In genomic region chr12:93484315-93484981, GRCh38 we compare ENCODE assay signal across 19 cellular contexts. TPM values are rescaled to one million over a fixed set of nuclear protein-coding genes. Genes with fewer than 3 reads are reported as not detected.
A peak's percentile ranks its signal among the peaks of the same experiment; 100 is the strongest.
DNase-seq lines count a peak whose midpoint lies in the region; ATAC-seq, FAIRE-seq and TF ChIP-seq lines count a peak whose summit lies in the region.
"Had no signal": no experiment of that assay in that cellular context is flagged by ENCODE, and none has a peak within 500 bp of the region (broad histone marks: within the 10 kb centered on the region; RNA-seq: fewer than 3 reads in every experiment).

No MANE protein-coding gene starts in this region.

- H4K12ac ChIP-seq in trophoblast cell (ENCODE audit: low read depth, low read length) = no peak overlapping the region

- FAIRE-seq in H54 (lab: Jason Lieb, UNC) = peak; percentile 77

- no peak overlapping the region for H3K9ac ChIP-seq in trophoblast cell (ENCODE audit: low read length)

- H3K4me2 ChIP-seq in trophoblast cell (ENCODE audit: low read length) = no peak overlapping the region
- H3K4me2 ChIP-seq: hepatocyte had no signal

- no peak for DNase-seq in H54 (ENCODE audit: insufficient read length, low spot score)
- no peak for DNase-seq in Panc1 (ENCODE audit: low read depth, low spot score)
- peak; percentile 71 to 77 for DNase-seq in trophoblast cell
- DNase-seq in NCI-H146 (lab: John Stamatoyannopoulos, UW) = no peak
- no peak for DNase-seq in GF-D8 (lab: John Stamatoyannopoulos, UW)
- no peak for DNase-seq in NCI-H1092 treated with DMSO at 0.1 percent for 48 hours (lab: John Stamatoyannopoulos, UW)
- DNase-seq: mucosa of descending colon; NCI-H1092; NCI-H774; occipital lobe; stimulated activated CD4-positive, alpha-beta T cell treated with anti-CD3 and anti-CD28 coated beads, Interleukin-4, amount 100 ng/mL, for 24 hours; stimulated activated CD8-positive, alpha-beta memory T cell treated with anti-CD3 and anti-CD28 coated beads, Interleukin-4, amount 100 ng/mL, for 48 hours; SW 1271; testis had no signal

- no peak for TF ChIP-seq CTCF in Panc1 (IDR thresholded peaks at IDR 0.05)

- H3K14ac ChIP-seq in trophoblast cell (ENCODE audit: low read length) = no peak overlapping the region

- intact Hi-C loops in Panc1 (cut with micrococcal nuclease; ENCODE audit: unreplicated experiment) = no loop called here

- H3K4me1 ChIP-seq in Panc1 (ENCODE audit: control insufficient read depth, insufficient read depth, low read length) (no peaks in the 10 kb centered on the region; the same call in 1 of the 2 replicates), trophoblast cell (ENCODE audit: control insufficient read depth in 1 of 2, insufficient read depth in 2 of 2, low read length in 2 of 2) (no peaks in the 10 kb centered on the region)
- H3K4me1 ChIP-seq: testis had no signal

- no peak overlapping the region for H3K18ac ChIP-seq in trophoblast cell (ENCODE audit: low read length)

- H2BK12ac ChIP-seq in trophoblast cell (ENCODE audit: low read length) = no peak overlapping the region

- BruUV-seq in Panc1 (replicated peaks; lab: Mats Ljungman, UMichigan) = no TSS peak

- H2BK5ac ChIP-seq in trophoblast cell (ENCODE audit: low read depth, low read length, poor library complexity) = no peak overlapping the region

- no peaks in the 10 kb centered on the region for H3K9me3 ChIP-seq in Panc1 (ENCODE audit: control insufficient read depth, insufficient read depth, low read depth, low read length)
- H3K9me3 ChIP-seq in trophoblast cell (ENCODE audit: insufficient read depth, low read depth, low read length) = no peaks in the 10 kb centered on the region
- H3K9me3 ChIP-seq: mucosa of descending colon, testis had no signal

- H3K4ac ChIP-seq in trophoblast cell (ENCODE audit: low read depth, low read length) = no peak overlapping the region

- H3K79me2 ChIP-seq in trophoblast cell (ENCODE audit: control insufficient read depth, insufficient read depth, low read length, poor library complexity) = no peaks in the 10 kb centered on the region

- POLR2A ChIA-PET in Panc1 (lab: Charles Lee) = no interaction called here

- ATAC-seq in Panc1 (peak; percentile 82), esophagus mucosa (peak; percentile 28), HG02973 (IDR thresholded peaks at IDR 0.05; ENCODE audit: unreplicated experiment) (no peak)
- ATAC-seq: activated T-helper 17 cell treated with anti-CD3 and anti-CD28 coated beads, Interleukin-2, amount 50 U/mL, for 72 hours; mucosa of descending colon had no signal

- no peak for TF ChIP-seq POLR2A in H54 (IDR thresholded peaks at IDR 0.05; ENCODE audit: low read depth, low read length)

- H3K4me3 ChIP-seq in Panc1 (ENCODE audit: low read depth in 2 of 2, low read length in 2 of 2) (no peak overlapping the region), trophoblast cell (ENCODE audit: low read depth, low read length) (no peak overlapping the region)
- H3K4me3 ChIP-seq: hepatocyte, mucosa of descending colon, testis had no signal

- no peaks in the 10 kb centered on the region for H3K79me1 ChIP-seq in trophoblast cell (ENCODE audit: low read length)

- WGBS in trophoblast cell (ENCODE audit: extremely low coverage, insufficient coverage, insufficient read length) = no CpG with 5 or more reads among the region's 8 CpGs

- in situ Hi-C loops in Panc1 (cut with HindIII; ENCODE audit: low pct_unique_long_range_greater_than_20kb, low sequenced_read_pairs) = no loop called here

- CTCF ChIA-PET in Panc1 (lab: Charles Lee) = interaction anchor here (0.5 kb wide), 1 partner anchor 591 kb away, joined by 6 read pairs; no protein-coding TSS in a partner anchor

- H3K23ac ChIP-seq in trophoblast cell (ENCODE audit: low read length) = no peak overlapping the region

- H3K27me3 ChIP-seq in Panc1 (ENCODE audit: control insufficient read depth, insufficient read depth, low read length) = no peaks in the 10 kb centered on the region
- H3K27me3 ChIP-seq in trophoblast cell (ENCODE audit: insufficient read depth, low read length) = no peaks in the 10 kb centered on the region
- H3K27me3 ChIP-seq: hepatocyte, testis had no signal

- H2AK5ac ChIP-seq in trophoblast cell (ENCODE audit: low read length) = no peak overlapping the region

- no peak overlapping the region for H2BK120ac ChIP-seq in trophoblast cell (ENCODE audit: insufficient read depth, low read length, poor library complexity)

- no peak overlapping the region for H2AFZ ChIP-seq in trophoblast cell (ENCODE audit: insufficient read depth, low read length, poor library complexity)
- H2AFZ ChIP-seq: hepatocyte had no signal

- H3K36me3 ChIP-seq in Panc1 (ENCODE audit: control insufficient read depth, insufficient read depth, low read length) (peaks cover 25% of the 10 kb centered on the region), trophoblast cell (ENCODE audit: control insufficient read depth in 1 of 2, insufficient read depth in 2 of 2, low read length in 2 of 2) (peaks cover 28 to 37% of the 10 kb centered on the region in 2 experiments)

- no peak overlapping the region for H4K8ac ChIP-seq in trophoblast cell (ENCODE audit: low read depth, low read length)

- H3K27ac ChIP-seq in Panc1 (ENCODE audit: low read length) (no peak overlapping the region), trophoblast cell (ENCODE audit: low read depth, low read length) (no peak overlapping the region)
- H3K27ac ChIP-seq: epithelial cell of prostate, hepatocyte, testis had no signal

- no peak overlapping the region for H4K91ac ChIP-seq in trophoblast cell (ENCODE audit: low read depth, low read length)

RNA-seq across cellular contexts. Expression of gene MRPL42, which starts 17.1 kb away (rescaled TPM):
- total RNA-seq in Panc1 (2021; ENCODE audit: unreplicated experiment) = 92.4 TPM
- 33.0 TPM for polyA plus RNA-seq in Panc1 (2012; ENCODE audit: insufficient read length)
- total RNA-seq in esophagus mucosa = 47.9 TPM
- polyA plus RNA-seq in trophoblast cell (2013) = 63.3 and 64.3 TPM in 2 replicates

RNA-seq across cellular contexts. Expression of gene UBE2N, which starts 42.7 kb away (rescaled TPM):
- total RNA-seq in Panc1 (2021; ENCODE audit: unreplicated experiment) (150 TPM), esophagus mucosa (89.2 TPM)
- 110 TPM for polyA plus RNA-seq in Panc1 (2012; ENCODE audit: insufficient read length)
- polyA plus RNA-seq in trophoblast cell (2013) = 155 and 169 TPM in 2 replicates

Comparison
In these comparisons a context has a peak if more than half of its experiments do, and no peak if none do; other contexts are left out.
1. DNase-seq: peak in trophoblast cell (2 of 2); none in H54 (single experiment), Panc1 (single experiment), NCI-H146 (single experiment), GF-D8 (single experiment) and NCI-H1092 treated with DMSO at 0.1 percent for 48 hours (single experiment).